In genomic region chr10:119343001-119343601, GRCh38 we compare ENCODE assay signal across 30 cellular contexts.
DNase-seq lines count a peak whose midpoint lies in the region; TF ChIP-seq lines count a peak whose summit lies in the region.
"Had no signal": no experiment of that assay in that cellular context is flagged by ENCODE, and none has a peak within 500 bp of the region (broad histone marks: within the 10 kb centered on the region; RNA-seq: fewer than 3 reads in every experiment).

No MANE protein-coding gene starts in this region.

- H3K27ac Mint-ChIP-seq in glutamatergic neuron (ENCODE audit: unreplicated experiment), result peak overlapping the region; percentile 98
- H3K27ac Mint-ChIP-seq: activated CD8-positive, alpha-beta memory T cell treated with anti-CD3 and anti-CD28 coated beads, Interleukin-2, amount 10 ng/mL, durations not matched to agents 7 days and 5 days; activated naive CD4-positive, alpha-beta T cell treated with anti-CD3 and anti-CD28 coated beads for 36 hours; H9; natural killer cell treated with Interleukin-12 subunit alpha and Interleukin-12 subunit beta and Interleukin-15 and Interleukin-18, amount 100 ng/mL, for 72 hours; WTC11 had no signal

- H3K27me3 ChIP-seq in neuronal stem cell (ENCODE audit: control insufficient read depth in 3 of 3, insufficient read depth in 3 of 3, low read depth in 1 of 3, low read length in 3 of 3), result no peaks in the 10 kb centered on the region
- H3K27me3 ChIP-seq: brain microvascular endothelial cell, sigmoid colon, suprapubic skin had no signal

- H3K79me1 ChIP-seq in neuronal stem cell (ENCODE audit: low read depth, low read length), result no peaks in the 10 kb centered on the region

- H3K27ac ChIP-seq in SK-N-MC, result peak overlapping the region; percentile 96
- H3K27ac ChIP-seq in neuronal stem cell (replicated peaks; ENCODE audit: low read length), result no peak overlapping the region
- H3K27ac ChIP-seq: brain microvascular endothelial cell, parathyroid adenoma, suprapubic skin had no signal

- peaks cover 0 to 8% of the 10 kb centered on the region in 2 donors for H3K4me1 ChIP-seq in neuronal stem cell (ENCODE audit: control insufficient read depth in 2 of 2, insufficient read depth in 1 of 2, low read depth in 1 of 2, low read length in 2 of 2)

- no CpG with 5 or more reads among the region's 9 CpGs for WGBS in neuronal stem cell (ENCODE audit: extremely low coverage in 2 of 2, insufficient read length in 2 of 2, insufficient replicate concordance in 1 of 2), 2 donors

- in situ Hi-C loops in G401 (cut with HindIII; ENCODE audit: low sequenced_read_pairs), result no loop called here

- H3K9ac ChIP-seq in SK-N-MC (ENCODE audit: insufficient read length) (no peak overlapping the region), neuronal stem cell (ENCODE audit: low read depth, low read length, poor library complexity) (no peak overlapping the region)
- H3K9ac ChIP-seq: parathyroid adenoma had no signal

- H2AK5ac ChIP-seq in neuronal stem cell (ENCODE audit: low read depth, low read length), result peak overlapping the region; percentile 37

- H3K27me3 Mint-ChIP-seq in glutamatergic neuron (ENCODE audit: unreplicated experiment), result peaks cover 16% of the 10 kb centered on the region
- H3K27me3 Mint-ChIP-seq: activated CD8-positive, alpha-beta memory T cell treated with anti-CD3 and anti-CD28 coated beads, Interleukin-2, amount 10 ng/mL, durations not matched to agents 7 days and 5 days; natural killer cell treated with Interleukin-12 subunit alpha and Interleukin-12 subunit beta and Interleukin-15 and Interleukin-18, amount 100 ng/mL, for 72 hours; stimulated activated naive B cell treated with anti-CD40 and anti-IgM and Interleukin-4, amounts not matched to agents 10 μg/mL and 1 μg/mL and 100 μg/mL, for 72 hours had no signal

- no peak overlapping the region for H3K4ac ChIP-seq in neuronal stem cell (ENCODE audit: low read length)

- H3K4me1 Mint-ChIP-seq in glutamatergic neuron (ENCODE audit: low read depth, unreplicated experiment), result peaks cover 67% of the 10 kb centered on the region

- peak overlapping the region; percentile 18 for H3K18ac ChIP-seq in neuronal stem cell (ENCODE audit: low read length)

- peaks cover 21% of the 10 kb centered on the region for H3K9me3 Mint-ChIP-seq in glutamatergic neuron (ENCODE audit: unreplicated experiment)
- H3K9me3 Mint-ChIP-seq: activated naive CD4-positive, alpha-beta T cell treated with anti-CD3 and anti-CD28 coated beads for 36 hours; H9; natural killer cell treated with Interleukin-12 subunit alpha and Interleukin-12 subunit beta and Interleukin-15 and Interleukin-18, amount 100 ng/mL, for 72 hours; stimulated activated naive B cell treated with anti-CD40 and anti-IgM and Interleukin-4, amounts not matched to agents 10 μg/mL and 1 μg/mL and 100 μg/mL, for 72 hours; WTC11 had no signal

- no peak overlapping the region for H2BK15ac ChIP-seq in neuronal stem cell (ENCODE audit: low read length)

- H4K8ac ChIP-seq in neuronal stem cell (ENCODE audit: low read depth, low read length), result no peak overlapping the region

- no peaks in the 10 kb centered on the region; the same call in 1 of the 2 replicates for H3K36me3 ChIP-seq in SK-N-MC (ENCODE audit: insufficient read depth, low read length)
- H3K36me3 ChIP-seq in neuronal stem cell (replicated peaks in 1 of 2; ENCODE audit: control insufficient read depth in 2 of 2, insufficient read depth in 2 of 2, low read length in 2 of 2), result peaks cover 0 to 3% of the 10 kb centered on the region in 2 donors
- H3K36me3 ChIP-seq: brain microvascular endothelial cell, sigmoid colon, suprapubic skin had no signal

- H3K9me3 ChIP-seq in SK-N-MC (ENCODE audit: low read depth, low read length) (no peaks in the 10 kb centered on the region), neuronal stem cell (replicated peaks in 1 of 2; ENCODE audit: control insufficient read depth in 2 of 2, insufficient read depth in 1 of 2, low read depth in 1 of 2, low read length in 2 of 2) (peaks cover 0 to 3% of the 10 kb centered on the region in 2 donors)
- H3K9me3 ChIP-seq: Caco-2, sigmoid colon, suprapubic skin had no signal

- no peak overlapping the region for H4K91ac ChIP-seq in neuronal stem cell (ENCODE audit: low read depth, low read length, poor library complexity)

- no peak overlapping the region for H3K14ac ChIP-seq in neuronal stem cell (ENCODE audit: low read length)

- H3K4me3 ChIP-seq in SK-N-MC, result no peak overlapping the region
- no peak overlapping the region for H3K4me3 ChIP-seq in neuronal stem cell (ENCODE audit: low read length in 2 of 2)
- H3K4me3 ChIP-seq: sigmoid colon, suprapubic skin had no signal

- no peak overlapping the region for H2BK120ac ChIP-seq in neuronal stem cell (ENCODE audit: low read depth, low read length)

- no peak for TF ChIP-seq CTCF in glutamatergic neuron (IDR thresholded peaks at IDR 0.05; ENCODE audit: partially characterized antibody, unreplicated experiment)

- H3K23ac ChIP-seq in neuronal stem cell (ENCODE audit: low read depth, low read length, poor library complexity), result no peak overlapping the region

- peak; percentile 23 for DNase-seq in G401 (ENCODE audit: low spot score)
- DNase-seq in SK-N-MC (ENCODE audit: low read depth, low spot score), result no peak
- no peak for DNase-seq in glutamatergic neuron
- no peak for DNase-seq in neuronal stem cell (ENCODE audit: low spot score)
- no peak for DNase-seq in amniotic stem cell (lab: John Stamatoyannopoulos, UW)
- no peak for DNase-seq in NCI-H187 treated with DMSO at 0.1 percent for 48 hours (lab: John Stamatoyannopoulos, UW)
- no peak for DNase-seq in LoVo (ENCODE audit: low spot score)
- DNase-seq: activated CD4-positive, alpha-beta T cell treated with anti-CD3 and anti-CD28 coated beads, Interleukin-2, amount 50 U/mL, for 1 hour; activated CD8-positive, alpha-beta memory T cell treated with anti-CD3 and anti-CD28 coated beads, Interleukin-2, amount 10 ng/mL, durations not matched to agents 7 days and 5 days; activated naive CD4-positive, alpha-beta T cell treated with anti-CD3 and anti-CD28 coated beads for 36 hours; activated T-cell treated with anti-CD3 and anti-CD28 coated beads, Interleukin-2, amount 50 U/mL, for 48 hours; brain microvascular endothelial cell; Caco-2; DMS79 treated with DMSO at 0.1 percent for 48 hours; effector CD8-positive, alpha-beta T cell; erythroblast; H9; hypothalamus; immature natural killer cell; NCI-H1105 treated with DMSO at 0.1 percent for 48 hours; NCI-H2081; NCI-H446; SHP77 treated with DMSO at 0.1 percent for 48 hours; sigmoid colon; stimulated activated CD4-positive, alpha-beta T cell treated with anti-CD3 and anti-CD28 coated beads, Interleukin-4, amount 100 ng/mL, for 4 hours; stimulated activated naive B cell treated with anti-CD40 and anti-IgM and Interleukin-4, amounts not matched to agents 10 μg/mL and 1 μg/mL and 100 μg/mL, for 72 hours had no signal

- no peak overlapping the region for H2AFZ ChIP-seq in neuronal stem cell (ENCODE audit: low read length)
- H2AFZ ChIP-seq: parathyroid adenoma had no signal

- peak overlapping the region; percentile 32 for H3K4me3 Mint-ChIP-seq in glutamatergic neuron (ENCODE audit: unreplicated experiment)
- H3K4me3 Mint-ChIP-seq: activated CD8-positive, alpha-beta memory T cell treated with anti-CD3 and anti-CD28 coated beads, Interleukin-2, amount 10 ng/mL, durations not matched to agents 7 days and 5 days; activated naive CD4-positive, alpha-beta T cell treated with anti-CD3 and anti-CD28 coated beads for 36 hours; H9; natural killer cell treated with Interleukin-12 subunit alpha and Interleukin-12 subunit beta and Interleukin-15 and Interleukin-18, amount 100 ng/mL, for 72 hours; stimulated activated naive B cell treated with anti-CD40 and anti-IgM and Interleukin-4, amounts not matched to agents 10 μg/mL and 1 μg/mL and 100 μg/mL, for 72 hours; WTC11 had no signal

- H2BK5ac ChIP-seq in neuronal stem cell (ENCODE audit: low read length), result no peak overlapping the region

- no peak overlapping the region for H2BK12ac ChIP-seq in neuronal stem cell (ENCODE audit: low read length)

- H3K4me2 ChIP-seq in neuronal stem cell (ENCODE audit: insufficient read depth, low read length, poor library complexity, severe bottlenecking), result no peak overlapping the region

- no peaks in the 10 kb centered on the region for H3K36me3 Mint-ChIP-seq in glutamatergic neuron (ENCODE audit: unreplicated experiment)
- H3K36me3 Mint-ChIP-seq: natural killer cell treated with Interleukin-12 subunit alpha and Interleukin-12 subunit beta and Interleukin-15 and Interleukin-18, amount 100 ng/mL, for 72 hours; WTC11 had no signal
